In genomic region chr4:38784141-38784540, GRCh38 we compare ENCODE assay signal across 30 cellular contexts. TPM values are rescaled to one million over a fixed set of nuclear protein-coding genes. Genes with fewer than 3 reads are reported as not detected.
"Had no signal": no experiment of that assay in that cellular context is flagged by ENCODE, and none has a peak within 500 bp of the region (broad histone marks: within the 10 kb centered on the region; RNA-seq: fewer than 3 reads in every experiment).

No MANE protein-coding gene starts in this region.

- H3K9me3 ChIP-seq: gastroesophageal sphincter, heart left ventricle, mucosa of descending colon, prostate gland, right atrium auricular region, stomach, testis, tibial artery, upper lobe of left lung had no signal

- H3K9me3 Mint-ChIP-seq: natural killer cell treated with Interleukin-12 subunit alpha and Interleukin-12 subunit beta and Interleukin-15 and Interleukin-18, amount 100 ng/mL, for 72 hours; neural crest cell had no signal

- DNase-seq: cortex of kidney; foreskin fibroblast; heart left ventricle; kidney; mucosa of descending colon; naive B cell; stimulated activated CD4-positive, alpha-beta T cell treated with anti-CD3 and anti-CD28 coated beads, Interleukin-12 subunit alpha, Interleukin-12 subunit beta, amount 100 ng/mL, for 4 hours; stimulated activated CD4-positive, alpha-beta T cell treated with anti-CD3 and anti-CD28 coated beads, Interleukin-1b, Interleukin-23, amount 100 ng/mL, for 48 hours; stimulated activated CD4-positive, alpha-beta T cell treated with anti-CD3 and anti-CD28 coated beads, Interleukin-4, amount 100 ng/mL, for 1 hour; stimulated activated CD8-positive, alpha-beta memory T cell treated with anti-CD3 and anti-CD28 coated beads, Interleukin-4, amount 100 ng/mL, for 48 hours; stimulated activated naive CD4-positive, alpha-beta T cell treated with Interleukin-2 at 50 U/mL for 16 hours; stomach; testis; tibial artery; upper lobe of left lung had no signal

- ATAC-seq: esophagus mucosa; gastroesophageal sphincter; heart left ventricle; left lobe of liver; mucosa of descending colon; natural killer cell treated with Interleukin-12 subunit alpha and Interleukin-12 subunit beta and Interleukin-15 and Interleukin-18, amount 100 ng/mL, for 72 hours; sciatic nerve had no signal

- H3K27ac ChIP-seq: epithelial cell of prostate, gastroesophageal sphincter, hepatocyte, prostate gland, right atrium auricular region, stomach, testis, tibial artery, upper lobe of left lung had no signal

- H3K4me3 ChIP-seq: gastroesophageal sphincter, heart left ventricle, hepatocyte, lung, mucosa of descending colon, prostate gland, right atrium auricular region, smooth muscle cell, stomach, testis, tibial artery, upper lobe of left lung had no signal

- H3K36me3 Mint-ChIP-seq: natural killer cell treated with Interleukin-12 subunit alpha and Interleukin-12 subunit beta and Interleukin-15 and Interleukin-18, amount 100 ng/mL, for 72 hours had no signal

- H3K27ac Mint-ChIP-seq: memory B cell had no signal

- H3K27me3 ChIP-seq: gastroesophageal sphincter, heart left ventricle, hepatocyte, right atrium auricular region, stomach, testis, tibial artery, upper lobe of left lung had no signal

- H3K4me3 Mint-ChIP-seq: memory B cell; natural killer cell treated with Interleukin-12 subunit alpha and Interleukin-12 subunit beta and Interleukin-15 and Interleukin-18, amount 100 ng/mL, for 72 hours; neural crest cell had no signal

- H3K27me3 Mint-ChIP-seq: memory B cell, naive B cell had no signal

- H3K36me3 ChIP-seq: gastroesophageal sphincter, heart left ventricle, prostate gland, right atrium auricular region, stomach, tibial artery, upper lobe of left lung had no signal

- H3K4me1 ChIP-seq: gastroesophageal sphincter, prostate gland, right atrium auricular region, testis, tibial artery had no signal

RNA-seq across cellular contexts. Expression of gene TLR10, which starts 1.4 kb away (rescaled TPM):
- total RNA-seq: dermis microvascular lymphatic vessel endothelial cell; hepatocyte; natural killer cell treated with Interleukin-12 subunit alpha and Interleukin-12 subunit beta and Interleukin-15 and Interleukin-18, amount 100 ng/mL, for 72 hours; neural crest cell; osteoblast; smooth muscle cell had no signal

RNA-seq across cellular contexts. Expression of gene TLR1, which starts 20.4 kb away (rescaled TPM):
- total RNA-seq: neural crest cell had no signal
